In the genomic region with DNA sequence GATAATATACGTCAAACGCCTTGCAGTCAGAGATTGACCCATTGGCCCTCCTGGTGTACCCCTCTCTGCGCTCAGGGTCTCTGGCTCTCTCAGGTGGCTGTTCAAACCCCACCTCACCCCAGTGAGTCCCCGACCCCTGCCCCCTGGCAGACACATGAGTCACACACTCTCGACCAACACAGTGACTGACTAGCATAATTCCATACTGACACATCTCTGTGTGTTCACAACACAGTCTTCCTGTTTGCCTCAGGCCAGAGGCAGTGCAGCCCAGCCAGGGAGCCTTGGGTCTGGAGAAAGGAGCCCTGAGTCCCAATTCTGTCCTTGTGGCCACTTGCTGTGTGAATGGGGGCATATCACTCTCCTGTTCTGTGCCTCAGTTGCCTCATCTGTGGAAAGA, we compare ENCODE assay signal across 1 cellular context.
TF ChIP-seq lines count a peak whose summit lies in the region.

No MANE protein-coding gene starts in this region.

TF ChIP-seq in HCT116, 20 proteins besides CTCF, POLR2A, EP300 and RAD21 (continued from another document):
- TF ChIP-seq, protein P1, sequence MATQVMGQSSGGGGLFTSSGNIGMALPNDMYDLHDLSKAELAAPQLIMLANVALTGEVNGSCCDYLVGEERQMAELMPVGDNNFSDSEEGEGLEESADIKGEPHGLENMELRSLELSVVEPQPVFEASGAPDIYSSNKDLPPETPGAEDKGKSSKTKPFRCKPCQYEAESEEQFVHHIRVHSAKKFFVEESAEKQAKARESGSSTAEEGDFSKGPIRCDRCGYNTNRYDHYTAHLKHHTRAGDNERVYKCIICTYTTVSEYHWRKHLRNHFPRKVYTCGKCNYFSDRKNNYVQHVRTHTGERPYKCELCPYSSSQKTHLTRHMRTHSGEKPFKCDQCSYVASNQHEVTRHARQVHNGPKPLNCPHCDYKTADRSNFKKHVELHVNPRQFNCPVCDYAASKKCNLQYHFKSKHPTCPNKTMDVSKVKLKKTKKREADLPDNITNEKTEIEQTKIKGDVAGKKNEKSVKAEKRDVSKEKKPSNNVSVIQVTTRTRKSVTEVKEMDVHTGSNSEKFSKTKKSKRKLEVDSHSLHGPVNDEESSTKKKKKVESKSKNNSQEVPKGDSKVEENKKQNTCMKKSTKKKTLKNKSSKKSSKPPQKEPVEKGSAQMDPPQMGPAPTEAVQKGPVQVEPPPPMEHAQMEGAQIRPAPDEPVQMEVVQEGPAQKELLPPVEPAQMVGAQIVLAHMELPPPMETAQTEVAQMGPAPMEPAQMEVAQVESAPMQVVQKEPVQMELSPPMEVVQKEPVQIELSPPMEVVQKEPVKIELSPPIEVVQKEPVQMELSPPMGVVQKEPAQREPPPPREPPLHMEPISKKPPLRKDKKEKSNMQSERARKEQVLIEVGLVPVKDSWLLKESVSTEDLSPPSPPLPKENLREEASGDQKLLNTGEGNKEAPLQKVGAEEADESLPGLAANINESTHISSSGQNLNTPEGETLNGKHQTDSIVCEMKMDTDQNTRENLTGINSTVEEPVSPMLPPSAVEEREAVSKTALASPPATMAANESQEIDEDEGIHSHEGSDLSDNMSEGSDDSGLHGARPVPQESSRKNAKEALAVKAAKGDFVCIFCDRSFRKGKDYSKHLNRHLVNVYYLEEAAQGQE (IDR thresholded peaks at IDR 0.05; ENCODE audit: low read depth): no peak
- TF ChIP-seq JUND (IDR thresholded peaks at IDR 0.05): peak; percentile 25; the same call in 1 of the 2 replicates
